In genomic region chr4:74205559-74205958, GRCh38 we compare ENCODE assay signal across 18 cellular contexts. TPM values are rescaled to one million over a fixed set of nuclear protein-coding genes. Genes with fewer than 3 reads are reported as not detected.
DNase-seq lines count a peak whose midpoint lies in the region; ATAC-seq, FAIRE-seq and TF ChIP-seq lines count a peak whose summit lies in the region.
"Had no signal": no experiment of that assay in that cellular context is flagged by ENCODE, and none has a peak within 500 bp of the region (broad histone marks: within the 10 kb centered on the region; RNA-seq: fewer than 3 reads in every experiment).

No MANE protein-coding gene starts in this region.

- 0 out of 4 replicates have a peak overlapping the region, but pooled peaks of 1 of the 2 experiments have one; percentile 21 for H4K8ac ChIP-seq in IMR-90 (ENCODE audit: low read depth in 2 of 2, low read length in 2 of 2)

- 0 out of 2 replicates have a peak overlapping the region, but pooled peaks have one; percentile 10 for H2BK120ac ChIP-seq in IMR-90 (ENCODE audit: low read depth, low read length)

- H3K23ac ChIP-seq in IMR-90 (ENCODE audit: low read depth, low read length): no peak overlapping the region; the same call in 1 of the 2 replicates

- H3K27me3 Mint-ChIP-seq in Calu3 (ENCODE audit: unreplicated experiment): no peaks in the 10 kb centered on the region
- H3K27me3 Mint-ChIP-seq in natural killer cell treated with Interleukin-12 subunit alpha and Interleukin-12 subunit beta and Interleukin-15 and Interleukin-18, amount 100 ng/mL, for 72 hours: no peaks in the 10 kb centered on the region
- H3K27me3 Mint-ChIP-seq: activated naive CD8-positive, alpha-beta T cell; brain; CD4-positive, alpha-beta memory T cell had no signal

- TF ChIP-seq POLR2A in IMR-90 (IDR thresholded peaks at IDR 0.05; ENCODE audit: low read depth, low read length): no peak
- TF ChIP-seq POLR2A in GM12878 (IDR thresholded peaks at IDR 0.05; ENCODE audit: low read depth, low read length): no peak

- peak; percentile 23 for FAIRE-seq in GM12878 (lab: Jason Lieb, UNC)

- no peak overlapping the region for H4K91ac ChIP-seq in IMR-90 (ENCODE audit: insufficient read depth, low read depth, low read length)

- in situ Hi-C loops in IMR-90 (cut with MboI; ENCODE audit: low sequenced_read_pairs): no loop called here
- in situ Hi-C loops in GM12878 (cut with MboI): no loop called here
- in situ Hi-C loops in G401 (cut with HindIII; ENCODE audit: low sequenced_read_pairs): no loop called here

- no peak overlapping the region for H2AFZ ChIP-seq in IMR-90 (replicated peaks; ENCODE audit: low read length, poor library complexity)
- H2AFZ ChIP-seq in GM12878 (ENCODE audit: control insufficient read depth, low read depth, low read length): peak overlapping the region; percentile 88
- H2AFZ ChIP-seq: GM23338, neural progenitor cell had no signal

- SMC1A ChIA-PET in GM12878 (lab: Charles Lee; ENCODE audit: uncharacterized antibody, unreplicated experiment): interaction anchor here (0.6 to 1.7 kb wide), 10 partner anchors 9 to 114 kb away, joined by 3 to 6 read pairs (median 3); partner anchors contain the start of gene EPGN

- POLR2A ChIA-PET in IMR-90 (lab: Charles Lee; ENCODE audit: unreplicated experiment) (no interaction called here), GM12878 (lab: Charles Lee) (interaction anchor here (0.7 kb wide), 1 partner anchor 10 kb away, joined by 3 read pairs; no protein-coding TSS in a partner anchor)

- H3K4ac ChIP-seq in IMR-90 (ENCODE audit: low read depth, low read length): no peak overlapping the region

- H3K4me1 ChIP-seq in IMR-90 (ENCODE audit: control insufficient read depth, insufficient read depth, low read length): peaks cover 2% of the 10 kb centered on the region; the same call in 1 of the 2 replicates
- peaks cover 32% of the 10 kb centered on the region for H3K4me1 ChIP-seq in GM12878 (ENCODE audit: control insufficient read depth, insufficient read depth, low read length)
- H3K4me1 ChIP-seq in effector memory CD4-positive, alpha-beta T cell (ENCODE audit: control insufficient read depth, insufficient read depth, low read length, poor library complexity, severe bottlenecking): no peaks in the 10 kb centered on the region

- CTCF ChIA-PET in Calu3 (lab: Charles Lee): interaction anchor here (0.6 kb wide), 1 partner anchor 10 kb away, joined by 3 read pairs; no protein-coding TSS in a partner anchor
- CTCF ChIA-PET in IMR-90 (lab: Yijun Ruan, JAX): interaction anchor here (0.8 kb wide), 1 partner anchor 10 kb away, joined by 3 read pairs; no protein-coding TSS in a partner anchor
- CTCF ChIA-PET in GM12878 (lab: Yijun Ruan, JAX): interaction anchor here (0.9 to 1.6 kb wide), 6 partner anchors 8 to 115 kb away, joined by 3 to 10 read pairs (median 3); no protein-coding TSS in a partner anchor

- ATAC-seq in IMR-90 (ENCODE audit: low read depth): no peak
- ATAC-seq in GM12878: peak; percentile 8; the same call in 1 of the 3 replicates
- ATAC-seq in natural killer cell treated with Interleukin-12 subunit alpha and Interleukin-12 subunit beta and Interleukin-15 and Interleukin-18, amount 100 ng/mL, for 72 hours: no peak
- ATAC-seq in HG02588 (IDR thresholded peaks at IDR 0.05; ENCODE audit: unreplicated experiment): no peak
- ATAC-seq: activated CD8-positive, alpha-beta T cell treated with anti-CD3 and anti-CD28 coated beads, Interleukin-2, amount 10 ng/mL, durations not matched to agents 7 days and 5 days; foreskin keratinocyte; GM23338 had no signal

- no peaks in the 10 kb centered on the region for H3K79me2 ChIP-seq in GM12878 (ENCODE audit: control insufficient read depth, insufficient read depth, low read length)

- H4K20me1 ChIP-seq in IMR-90 (ENCODE audit: insufficient read depth, low read length) (no peaks in the 10 kb centered on the region), GM12878 (ENCODE audit: control insufficient read depth, insufficient read depth) (no peaks in the 10 kb centered on the region)

- H3K27me3 ChIP-seq in IMR-90 (ENCODE audit: control insufficient read depth, insufficient read depth, low read length): no peaks in the 10 kb centered on the region
- no peaks in the 10 kb centered on the region for H3K27me3 ChIP-seq in GM12878 (replicated peaks in 1 of 2; ENCODE audit: control insufficient read depth in 2 of 2, insufficient read depth in 2 of 2, low read length in 1 of 2)
- H3K27me3 ChIP-seq in effector memory CD4-positive, alpha-beta T cell (replicated peaks; ENCODE audit: control insufficient read depth, insufficient read depth, low read length, poor library complexity, severe bottlenecking): no peaks in the 10 kb centered on the region
- H3K27me3 ChIP-seq: foreskin keratinocyte, neural progenitor cell had no signal

- no peak for TF ChIP-seq EP300 in GM12878 (IDR thresholded peaks at IDR 0.05; ENCODE audit: borderline replicate concordance in 1 of 2, control insufficient read depth in 1 of 2, low read depth in 2 of 2, low read length in 2 of 2)

- H2AK5ac ChIP-seq in IMR-90 (ENCODE audit: low read depth, low read length): no peak overlapping the region

- no peak overlapping the region for H2BK5ac ChIP-seq in IMR-90 (ENCODE audit: low read depth, low read length, poor library complexity, severe bottlenecking)

- H3K4me1 Mint-ChIP-seq in Calu3 (ENCODE audit: low read depth, unreplicated experiment): peaks cover 20% of the 10 kb centered on the region
- H3K4me1 Mint-ChIP-seq in natural killer cell treated with Interleukin-12 subunit alpha and Interleukin-12 subunit beta and Interleukin-15 and Interleukin-18, amount 100 ng/mL, for 72 hours (ENCODE audit: low read depth in 2 of 2): peaks cover 14% of the 10 kb centered on the region in 2 donors
- H3K4me1 Mint-ChIP-seq: CD4-positive, alpha-beta memory T cell had no signal

- peaks cover 9% of the 10 kb centered on the region for H3K36me3 Mint-ChIP-seq in Calu3 (ENCODE audit: insufficient read depth, unreplicated experiment)
- H3K36me3 Mint-ChIP-seq in natural killer cell treated with Interleukin-12 subunit alpha and Interleukin-12 subunit beta and Interleukin-15 and Interleukin-18, amount 100 ng/mL, for 72 hours: no peaks in the 10 kb centered on the region

- no peak overlapping the region for H3K18ac ChIP-seq in IMR-90 (ENCODE audit: low read depth, low read length)

- H3K9ac ChIP-seq in IMR-90 (ENCODE audit: low read depth, low read length): no peak overlapping the region
- peak overlapping the region; percentile 79; the same call in 1 of the 2 replicates for H3K9ac ChIP-seq in GM12878 (ENCODE audit: control insufficient read depth, insufficient read depth, low read length)
- H3K9ac ChIP-seq: neural progenitor cell had no signal

- H3K4me3 ChIP-seq in IMR-90 (ENCODE audit: insufficient read depth, low read depth, low read length) (no peak overlapping the region), GM12878 (no peak overlapping the region)
- no peak overlapping the region for H3K4me3 ChIP-seq in effector memory CD4-positive, alpha-beta T cell (ENCODE audit: insufficient read depth, low read depth, low read length, poor library complexity, severe bottlenecking)
- H3K4me3 ChIP-seq: GM23338, neural progenitor cell had no signal

- no peak overlapping the region for H2BK15ac ChIP-seq in IMR-90 (ENCODE audit: low read depth, low read length)

- no peak overlapping the region for H3K14ac ChIP-seq in IMR-90 (replicated peaks; ENCODE audit: low read depth, low read length)

- H3K27ac ChIP-seq in IMR-90 (ENCODE audit: insufficient read depth, low read length) (no peak overlapping the region), GM12878 (ENCODE audit: control insufficient read depth, insufficient read depth) (peak overlapping the region; percentile 98)
- no peak overlapping the region for H3K27ac ChIP-seq in effector memory CD4-positive, alpha-beta T cell (ENCODE audit: insufficient read depth, low read length, poor library complexity, severe bottlenecking)
- H3K27ac ChIP-seq: foreskin keratinocyte, neural progenitor cell, WERI-Rb-1 had no signal

- H3K9me3 ChIP-seq in IMR-90 (ENCODE audit: control insufficient read depth, insufficient read depth, low read length) (no peaks in the 10 kb centered on the region), GM12878 (replicated peaks; ENCODE audit: control insufficient read depth, insufficient read depth, low read length) (no peaks in the 10 kb centered on the region)
- no peaks in the 10 kb centered on the region for H3K9me3 ChIP-seq in effector memory CD4-positive, alpha-beta T cell (ENCODE audit: control insufficient read depth, low read length)

- no peaks in the 10 kb centered on the region for H3K36me3 ChIP-seq in IMR-90 (ENCODE audit: control insufficient read depth, insufficient read depth, low read length)
- no peaks in the 10 kb centered on the region for H3K36me3 ChIP-seq in GM12878 (ENCODE audit: control insufficient read depth in 2 of 2, insufficient read depth in 2 of 2, low read length in 1 of 2)
- no peaks in the 10 kb centered on the region for H3K36me3 ChIP-seq in effector memory CD4-positive, alpha-beta T cell (ENCODE audit: control insufficient read depth, insufficient read depth, low read length)
- H3K36me3 ChIP-seq: neural progenitor cell, WERI-Rb-1 had no signal

- H4K5ac ChIP-seq in IMR-90 (ENCODE audit: low read depth, low read length): no peak overlapping the region

- BruUV-seq in Calu3 (replicated peaks; lab: Mats Ljungman, UMichigan) (no TSS peak), IMR-90 (replicated peaks; lab: Mats Ljungman, UMichigan) (no TSS peak), GM12878 (replicated peaks; lab: Mats Ljungman, UMichigan) (no TSS peak)

- DNase-seq in Calu3 (no peak), IMR-90 (no peak), GM12878 (ENCODE audit: low read depth, low spot score) (no peak), G401 (ENCODE audit: low spot score) (no peak)
- DNase-seq in natural killer cell treated with Interleukin-12 subunit alpha and Interleukin-12 subunit beta and Interleukin-15 and Interleukin-18, amount 100 ng/mL, for 72 hours (ENCODE audit: low spot score): no peak
- DNase-seq in activated CD4-positive, alpha-beta T cell treated with anti-CD3 and anti-CD28 coated beads, Interleukin-2, amount 50 U/mL, for 48 hours: no peak
- DNase-seq in effector memory CD4-positive, alpha-beta T cell: no peak
- DNase-seq: activated CD8-positive, alpha-beta T cell treated with anti-CD3 and anti-CD28 coated beads, Interleukin-2, amount 10 ng/mL, durations not matched to agents 7 days and 5 days; activated T-cell treated with anti-CD3 and anti-CD28 coated beads, Interleukin-2, amount 50 U/mL, for 48 hours; CD4-positive, alpha-beta memory T cell; foreskin keratinocyte; SHP77 treated with DMSO at 0.1 percent for 48 hours; WERI-Rb-1 had no signal

- H2BK20ac ChIP-seq in IMR-90 (ENCODE audit: low read depth, low read length): no peak overlapping the region

- no peak for TF ChIP-seq CTCF in Calu3 (IDR thresholded peaks at IDR 0.05; ENCODE audit: unreplicated experiment)
- TF ChIP-seq CTCF in IMR-90 (conservative IDR thresholded peaks at IDR 0.05; ENCODE audit: low read depth, low read length): no peak
- no peak for TF ChIP-seq CTCF in GM12878 (IDR thresholded peaks at IDR 0.05 in 2 of 3, conservative IDR thresholded peaks at IDR 0.05 in 1 of 3; ENCODE audit: control insufficient read depth in 2 of 3, extremely low read depth in 1 of 3, insufficient read depth in 1 of 3, low read depth in 3 of 3, low read length in 3 of 3)

- H3K4me2 ChIP-seq in IMR-90 (ENCODE audit: low read depth, low read length): no peak overlapping the region
- 0 out of 2 replicates have a peak overlapping the region, but pooled peaks have one; percentile 7 for H3K4me2 ChIP-seq in GM12878 (ENCODE audit: control insufficient read depth, insufficient read depth)
- H3K4me2 ChIP-seq: GM23338, neural progenitor cell had no signal

- H3K79me1 ChIP-seq in IMR-90 (ENCODE audit: low read depth in 1 of 2, low read length in 2 of 2): no peaks in the 10 kb centered on the region

- intact Hi-C loops in Calu3 (cut with micrococcal nuclease; ENCODE audit: unreplicated experiment) (no loop called here), IMR-90 (cut with micrococcal nuclease) (no loop called here), GM12878 (cut with micrococcal nuclease; ENCODE audit: unreplicated experiment) (no loop called here)

- H3K27ac Mint-ChIP-seq in Calu3 (ENCODE audit: unreplicated experiment): peak overlapping the region; percentile 67
- peak overlapping the region; percentile 69 to 87 for H3K27ac Mint-ChIP-seq in natural killer cell treated with Interleukin-12 subunit alpha and Interleukin-12 subunit beta and Interleukin-15 and Interleukin-18, amount 100 ng/mL, for 72 hours
- H3K27ac Mint-ChIP-seq: activated naive CD8-positive, alpha-beta T cell; CD4-positive, alpha-beta memory T cell; neural progenitor cell had no signal

- RAD21 ChIA-PET in GM12878 (lab: Charles Lee; ENCODE audit: unreplicated experiment): interaction anchor here (0.8 to 1.4 kb wide), 5 partner anchors 10 to 71 kb away, joined by 3 to 11 read pairs (median 3); no protein-coding TSS in a partner anchor

- H2AK9ac ChIP-seq in IMR-90 (replicated peaks; ENCODE audit: low read depth, low read length, poor library complexity): no peak overlapping the region

- TF ChIP-seq RAD21 in IMR-90 (IDR thresholded peaks at IDR 0.05; ENCODE audit: low read length): no peak
- no peak for TF ChIP-seq RAD21 in GM12878 (IDR thresholded peaks at IDR 0.05; ENCODE audit: insufficient read depth, low read depth, low read length)

- H3K9me1 ChIP-seq in IMR-90 (ENCODE audit: insufficient read depth, low read length): peaks cover 3% of the 10 kb centered on the region; the same call in 1 of the 2 replicates

- H3K9me3 Mint-ChIP-seq in Calu3 (ENCODE audit: low read depth, unreplicated experiment): no peaks in the 10 kb centered on the region
- no peaks in the 10 kb centered on the region for H3K9me3 Mint-ChIP-seq in natural killer cell treated with Interleukin-12 subunit alpha and Interleukin-12 subunit beta and Interleukin-15 and Interleukin-18, amount 100 ng/mL, for 72 hours
- H3K9me3 Mint-ChIP-seq: CD4-positive, alpha-beta memory T cell; GM23338 had no signal

- H3K56ac ChIP-seq in IMR-90 (ENCODE audit: extremely low read depth, insufficient read depth, low read length): no peak overlapping the region

- dilution Hi-C loops in IMR-90 (cut with HindIII; ENCODE audit: low sequenced_read_pairs, unreplicated experiment): no loop called here

- H3K4me3 Mint-ChIP-seq in Calu3 (ENCODE audit: low read depth, unreplicated experiment): no peak overlapping the region
- H3K4me3 Mint-ChIP-seq in natural killer cell treated with Interleukin-12 subunit alpha and Interleukin-12 subunit beta and Interleukin-15 and Interleukin-18, amount 100 ng/mL, for 72 hours: peak overlapping the region; percentile 74
- H3K4me3 Mint-ChIP-seq: activated CD8-positive, alpha-beta T cell treated with anti-CD3 and anti-CD28 coated beads, Interleukin-2, amount 10 ng/mL, durations not matched to agents 7 days and 5 days; activated naive CD8-positive, alpha-beta T cell; brain; CD4-positive, alpha-beta memory T cell; GM23338; neural progenitor cell had no signal

RNA-seq across cellular contexts. Expression of gene MTHFD2L, which starts 47.6 kb away (rescaled TPM):
- 21.8 and 24.1 TPM in 2 replicates for total RNA-seq in Calu3 (2022)
- 4.3 and 9.2 TPM in 2 replicates for total RNA-seq in IMR-90 (2012; rRNA removed)
- polyA plus RNA-seq in IMR-90 (2012; rRNA removed): 1.5 and 2.8 TPM in 2 replicates
- 0.56 and 0.87 TPM in 2 replicates for polyA plus RNA-seq in IMR-90 (2012; cell fraction: cytosol; rRNA removed)
- polyA plus RNA-seq in IMR-90 (2012; cell fraction: nucleus; rRNA removed; ENCODE audit: low replicate concordance): 0.81 and 4.3 TPM in 2 replicates
- total RNA-seq in GM12878 (2013; cell fraction: nucleolus; rRNA removed): 88.9 and 97.8 TPM in 2 replicates
- total RNA-seq in GM12878 (2014; rRNA removed): 18.4 and 20.1 TPM in 2 replicates
- total RNA-seq in GM12878 (2014; rRNA removed; fragmentation: Illumina TruSeq; extraction: Trizol): 14.4 and 19.8 TPM in 2 replicates
- total RNA-seq in GM12878 (2021): 10.6 and 12.5 TPM in 2 replicates
- polyA plus RNA-seq in GM12878 (2011; ENCODE audit: low read depth): 4.9 TPM
- polyA plus RNA-seq in GM12878 (2011; rRNA removed): 16.3 and 24.4 TPM in 2 replicates
- polyA plus RNA-seq in GM12878 (2011; cell fraction: cytosol; rRNA removed): 3.6 and 4.7 TPM in 2 replicates
- polyA plus RNA-seq in GM12878 (2011; cell fraction: nucleus; rRNA removed): 10.7 and 12.8 TPM in 2 replicates
- polyA plus RNA-seq in GM12878 (2012): 5.7 and 8.1 TPM in 2 replicates
- polyA plus RNA-seq in GM12878 (2014; fragmentation: Illumina TruSeq; extraction: Trizol): 8.8 and 10.3 TPM in 2 replicates
- polyA plus RNA-seq in GM12878 (2014; fragmentation: Nextera tagmentation; extraction: Ambion mirVana): 10 to 100 TPM in 1 of 2 experiments, 1 to 10 TPM in 1; 4.8 to 11.5 TPM
- polyA plus RNA-seq in GM12878 (2014; rRNA removed): 11.2 and 14.4 TPM in 2 replicates
- polyA plus RNA-seq in GM12878 (2016; fragmentation: Nextera tagmentation; extraction: Ambion mirVana): 10 to 100 TPM; 20.4 to 25.4 TPM
- 12.6 and 17.6 TPM in 2 replicates for polyA minus RNA-seq in GM12878 (2011; rRNA and poly(A)+ RNA removed)
- 5.7 and 6.5 TPM in 2 replicates for polyA minus RNA-seq in GM12878 (2011; cell fraction: cytosol; rRNA and poly(A)+ RNA removed)
- 30.3 and 44.2 TPM in 2 replicates for polyA minus RNA-seq in GM12878 (2011; cell fraction: nucleus; rRNA and poly(A)+ RNA removed)
- total RNA-seq in natural killer cell treated with Interleukin-12 subunit alpha and Interleukin-12 subunit beta and Interleukin-15 and Interleukin-18, amount 100 ng/mL, for 72 hours: 10 to 100 TPM in 1 of 2 donors, 1 to 10 TPM in 1; 8.4 to 14.5 TPM
- total RNA-seq in G401 (2014; rRNA removed; shearing (Covaris generic)): 9.3 and 19.4 TPM in 2 replicates
